5 cellular contexts compared by ENCODE assay signal in genomic region chr19:16512611-16513010, GRCh38. TPM values are rescaled to one million over a fixed set of nuclear protein-coding genes. Genes with fewer than 3 reads are reported as not detected.
"Had no signal": no experiment of that assay in that cellular context is flagged by ENCODE, and none has a peak within 500 bp of the region (broad histone marks: within the 10 kb centered on the region; RNA-seq: fewer than 3 reads in every experiment).

No MANE protein-coding gene starts in this region.

RNA-seq across cellular contexts. Expression of gene CALR3, which starts 16.6 kb away (rescaled TPM):
- total RNA-seq: M059J, PC-9, Right ventricle myocardium superior, RPMI7951, SJSA1 had no signal
